ENCODE assay signal across 1 cellular context in the genomic region with DNA sequence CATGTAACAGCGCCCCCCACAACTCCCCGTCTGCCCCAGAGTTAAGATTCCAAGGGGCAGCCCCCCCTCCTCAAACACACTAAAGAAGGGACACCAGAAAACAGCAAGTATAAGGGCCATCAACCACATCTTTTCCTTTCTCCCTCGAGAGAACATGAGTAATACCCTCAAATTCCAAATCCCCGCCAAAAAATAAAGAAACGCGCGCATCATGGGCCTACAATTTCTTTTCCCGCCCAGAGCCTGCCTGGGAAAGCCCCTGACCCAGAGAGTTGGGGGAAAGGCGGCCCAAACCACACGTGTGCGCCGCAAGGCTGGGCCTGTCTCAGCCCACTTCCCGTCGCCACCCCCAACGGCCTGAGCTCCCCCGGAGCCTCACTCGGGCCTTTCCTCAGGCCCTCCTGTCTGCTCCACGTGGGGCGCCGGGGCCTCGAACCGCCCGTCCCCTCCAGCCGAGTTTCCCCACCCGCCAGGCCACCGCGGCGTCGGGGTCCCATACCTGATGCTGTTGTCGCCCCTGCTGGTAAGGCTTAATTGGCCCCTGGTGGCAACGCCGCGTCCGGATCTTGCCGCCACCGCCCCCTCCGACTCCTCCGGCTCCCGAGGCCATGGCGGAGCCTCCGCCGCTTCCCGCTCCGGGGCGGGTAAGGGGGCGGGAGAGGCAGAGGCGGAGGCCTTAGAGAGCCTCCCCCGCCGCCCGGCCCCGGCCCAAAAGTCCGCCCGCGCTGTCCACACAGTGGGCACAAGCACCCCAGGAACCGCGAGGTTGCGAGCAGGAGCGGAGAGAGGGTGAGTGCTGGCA.
TF ChIP-seq lines count a peak whose summit lies in the region.

No MANE protein-coding gene starts in this region.

TF ChIP-seq in HepG2, 621 proteins besides CTCF, POLR2A, EP300 and RAD21 (continued from another document and continues in another):
- TF ChIP-seq CREB1 (IDR thresholded peaks at IDR 0.05) (no peak), CREB1 (CRISPR knock-in tag; IDR thresholded peaks at IDR 0.05) (no peak), RFXAP (CRISPR knock-in tag; IDR thresholded peaks at IDR 0.05; ENCODE audit: borderline replicate concordance) (peak; percentile 30; the same call in 1 of the 2 replicates), PPARG (CRISPR knock-in tag; conservative IDR thresholded peaks at IDR 0.05) (no peak; the same call in 1 of the 2 replicates), KLF16 (CRISPR knock-in tag; IDR thresholded peaks at IDR 0.05) (peak in 1 of 2 experiments; percentile 66; a peak in 2 of 4 replicates), ATF7-NPFF (CRISPR knock-in tag; IDR thresholded peaks at IDR 0.05; ENCODE audit: low read depth) (no peak; the same call in none of the 2 replicates), KLF11 (CRISPR knock-in tag; IDR thresholded peaks at IDR 0.05) (no peak), NR1H2 (CRISPR knock-in tag; IDR thresholded peaks at IDR 0.05; ENCODE audit: borderline replicate concordance, low read depth) (peak; percentile 16; the same call in 1 of the 2 replicates), ZBTB26 (CRISPR knock-in tag; IDR thresholded peaks at IDR 0.05; ENCODE audit: borderline replicate concordance) (no peak), SRSF1 (optimal IDR thresholded peaks at IDR 0.05; ENCODE audit: low read depth, low read length) (peak; percentile 81), MIXL1 (CRISPR knock-in tag; IDR thresholded peaks at IDR 0.05) (peak; percentile 18; the same call in 1 of the 2 replicates), ZNF710 (CRISPR knock-in tag; IDR thresholded peaks at IDR 0.05; ENCODE audit: borderline replicate concordance) (peak; percentile 29; the same call in 1 of the 2 replicates), HCFC1 (IDR thresholded peaks at IDR 0.05; ENCODE audit: low read depth, low read length) (no peak), PITX1 (CRISPR knock-in tag; IDR thresholded peaks at IDR 0.05) (peak; percentile 72; the same call in 1 of the 2 replicates), ZNF256 (CRISPR knock-in tag; conservative IDR thresholded peaks at IDR 0.05) (0 out of 2 replicates have a peak, but pooled peaks have one; percentile 63), ATAD3A (CRISPR knock-in tag; IDR thresholded peaks at IDR 0.05) (no peak; the same call in 1 of the 2 replicates), ETV5 (CRISPR knock-in tag; IDR thresholded peaks at IDR 0.05; ENCODE audit: borderline replicate concordance) (peak; percentile 42; the same call in 1 of the 2 replicates), BATF2 (CRISPR knock-in tag; IDR thresholded peaks at IDR 0.05) (peak; percentile 84), ZNF557 (CRISPR knock-in tag; IDR thresholded peaks at IDR 0.05) (0 out of 2 replicates have a peak, but pooled peaks have one; percentile 16), ZNF577 (CRISPR knock-in tag; IDR thresholded peaks at IDR 0.05; ENCODE audit: borderline replicate concordance, low read depth) (peak; percentile 51; the same call in 1 of the 2 replicates), ZNF484 (CRISPR knock-in tag; IDR thresholded peaks at IDR 0.05; ENCODE audit: borderline replicate concordance, low read depth) (0 out of 2 replicates have a peak, but pooled peaks have one; percentile 22), ZNF496 (CRISPR knock-in tag; IDR thresholded peaks at IDR 0.05; ENCODE audit: insufficient replicate concordance) (no peak), LCORL (IDR thresholded peaks at IDR 0.05) (peak; percentile 53; the same call in 1 of the 2 replicates), LCORL (CRISPR knock-in tag; IDR thresholded peaks at IDR 0.05) (no peak), ZNF772 (CRISPR knock-in tag; IDR thresholded peaks at IDR 0.05) (peak; percentile 79; the same call in 1 of the 2 replicates), TCF7L2 (IDR thresholded peaks at IDR 0.05; ENCODE audit: low read depth, low read length) (no peak), ETV6 (CRISPR knock-in tag; conservative IDR thresholded peaks at IDR 0.05) (no peak; the same call in 1 of the 2 replicates), IKZF4 (CRISPR knock-in tag; IDR thresholded peaks at IDR 0.05; ENCODE audit: borderline replicate concordance, low read depth, not compliant biosample characterization) (peak; percentile 58)
- TF ChIP-seq, protein P1, sequence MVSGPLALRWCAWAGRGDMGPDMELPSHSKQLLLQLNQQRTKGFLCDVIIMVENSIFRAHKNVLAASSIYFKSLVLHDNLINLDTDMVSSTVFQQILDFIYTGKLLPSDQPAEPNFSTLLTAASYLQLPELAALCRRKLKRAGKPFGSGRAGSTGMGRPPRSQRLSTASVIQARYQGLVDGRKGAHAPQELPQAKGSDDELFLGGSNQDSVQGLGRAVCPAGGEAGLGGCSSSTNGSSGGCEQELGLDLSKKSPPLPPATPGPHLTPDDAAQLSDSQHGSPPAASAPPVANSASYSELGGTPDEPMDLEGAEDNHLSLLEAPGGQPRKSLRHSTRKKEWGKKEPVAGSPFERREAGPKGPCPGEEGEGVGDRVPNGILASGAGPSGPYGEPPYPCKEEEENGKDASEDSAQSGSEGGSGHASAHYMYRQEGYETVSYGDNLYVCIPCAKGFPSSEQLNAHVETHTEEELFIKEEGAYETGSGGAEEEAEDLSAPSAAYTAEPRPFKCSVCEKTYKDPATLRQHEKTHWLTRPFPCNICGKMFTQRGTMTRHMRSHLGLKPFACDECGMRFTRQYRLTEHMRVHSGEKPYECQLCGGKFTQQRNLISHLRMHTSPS (CRISPR knock-in tag; IDR thresholded peaks at IDR 0.05; ENCODE audit: low read depth): no peak
- TF ChIP-seq, protein P2, sequence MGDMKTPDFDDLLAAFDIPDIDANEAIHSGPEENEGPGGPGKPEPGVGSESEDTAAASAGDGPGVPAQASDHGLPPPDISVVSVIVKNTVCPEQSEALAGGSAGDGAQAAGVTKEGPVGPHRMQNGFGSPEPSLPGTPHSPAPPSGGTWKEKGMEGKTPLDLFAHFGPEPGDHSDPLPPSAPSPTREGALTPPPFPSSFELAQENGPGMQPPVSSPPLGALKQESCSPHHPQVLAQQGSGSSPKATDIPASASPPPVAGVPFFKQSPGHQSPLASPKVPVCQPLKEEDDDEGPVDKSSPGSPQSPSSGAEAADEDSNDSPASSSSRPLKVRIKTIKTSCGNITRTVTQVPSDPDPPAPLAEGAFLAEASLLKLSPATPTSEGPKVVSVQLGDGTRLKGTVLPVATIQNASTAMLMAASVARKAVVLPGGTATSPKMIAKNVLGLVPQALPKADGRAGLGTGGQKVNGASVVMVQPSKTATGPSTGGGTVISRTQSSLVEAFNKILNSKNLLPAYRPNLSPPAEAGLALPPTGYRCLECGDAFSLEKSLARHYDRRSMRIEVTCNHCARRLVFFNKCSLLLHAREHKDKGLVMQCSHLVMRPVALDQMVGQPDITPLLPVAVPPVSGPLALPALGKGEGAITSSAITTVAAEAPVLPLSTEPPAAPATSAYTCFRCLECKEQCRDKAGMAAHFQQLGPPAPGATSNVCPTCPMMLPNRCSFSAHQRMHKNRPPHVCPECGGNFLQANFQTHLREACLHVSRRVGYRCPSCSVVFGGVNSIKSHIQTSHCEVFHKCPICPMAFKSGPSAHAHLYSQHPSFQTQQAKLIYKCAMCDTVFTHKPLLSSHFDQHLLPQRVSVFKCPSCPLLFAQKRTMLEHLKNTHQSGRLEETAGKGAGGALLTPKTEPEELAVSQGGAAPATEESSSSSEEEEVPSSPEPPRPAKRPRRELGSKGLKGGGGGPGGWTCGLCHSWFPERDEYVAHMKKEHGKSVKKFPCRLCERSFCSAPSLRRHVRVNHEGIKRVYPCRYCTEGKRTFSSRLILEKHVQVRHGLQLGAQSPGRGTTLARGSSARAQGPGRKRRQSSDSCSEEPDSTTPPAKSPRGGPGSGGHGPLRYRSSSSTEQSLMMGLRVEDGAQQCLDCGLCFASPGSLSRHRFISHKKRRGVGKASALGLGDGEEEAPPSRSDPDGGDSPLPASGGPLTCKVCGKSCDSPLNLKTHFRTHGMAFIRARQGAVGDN (CRISPR knock-in tag; IDR thresholded peaks at IDR 0.05): peak; percentile 90
- TF ChIP-seq, protein P3, sequence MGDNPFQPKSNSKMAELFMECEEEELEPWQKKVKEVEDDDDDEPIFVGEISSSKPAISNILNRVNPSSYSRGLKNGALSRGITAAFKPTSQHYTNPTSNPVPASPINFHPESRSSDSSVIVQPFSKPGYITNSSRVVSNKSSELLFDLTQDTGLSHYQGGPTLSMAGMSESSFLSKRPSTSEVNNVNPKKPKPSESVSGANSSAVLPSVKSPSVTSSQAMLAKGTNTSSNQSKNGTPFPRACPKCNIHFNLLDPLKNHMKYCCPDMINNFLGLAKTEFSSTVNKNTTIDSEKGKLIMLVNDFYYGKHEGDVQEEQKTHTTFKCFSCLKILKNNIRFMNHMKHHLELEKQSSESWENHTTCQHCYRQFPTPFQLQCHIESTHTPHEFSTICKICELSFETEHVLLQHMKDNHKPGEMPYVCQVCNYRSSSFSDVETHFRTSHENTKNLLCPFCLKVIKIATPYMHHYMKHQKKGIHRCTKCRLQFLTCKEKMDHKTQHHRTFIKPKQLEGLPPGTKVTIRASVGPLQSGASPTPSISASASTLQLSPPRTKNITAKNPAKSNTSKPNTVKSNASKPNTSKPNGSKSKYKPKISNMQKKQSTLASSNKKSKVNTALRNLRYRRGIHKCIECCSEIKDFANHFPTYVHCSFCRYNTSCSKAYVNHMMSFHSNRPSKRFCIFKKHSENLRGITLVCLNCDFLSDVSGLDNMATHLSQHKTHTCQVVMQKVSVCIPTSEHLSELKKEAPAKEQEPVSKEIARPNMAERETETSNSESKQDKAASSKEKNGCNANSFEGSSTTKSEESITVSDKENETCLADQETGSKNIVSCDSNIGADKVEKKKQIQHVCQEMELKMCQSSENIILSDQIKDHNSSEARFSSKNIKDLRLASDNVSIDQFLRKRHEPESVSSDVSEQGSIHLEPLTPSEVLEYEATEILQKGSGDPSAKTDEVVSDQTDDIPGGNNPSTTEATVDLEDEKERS (CRISPR knock-in tag; IDR thresholded peaks at IDR 0.05): peak; percentile 68; the same call in 1 of the 2 replicates
- TF ChIP-seq, protein P4, sequence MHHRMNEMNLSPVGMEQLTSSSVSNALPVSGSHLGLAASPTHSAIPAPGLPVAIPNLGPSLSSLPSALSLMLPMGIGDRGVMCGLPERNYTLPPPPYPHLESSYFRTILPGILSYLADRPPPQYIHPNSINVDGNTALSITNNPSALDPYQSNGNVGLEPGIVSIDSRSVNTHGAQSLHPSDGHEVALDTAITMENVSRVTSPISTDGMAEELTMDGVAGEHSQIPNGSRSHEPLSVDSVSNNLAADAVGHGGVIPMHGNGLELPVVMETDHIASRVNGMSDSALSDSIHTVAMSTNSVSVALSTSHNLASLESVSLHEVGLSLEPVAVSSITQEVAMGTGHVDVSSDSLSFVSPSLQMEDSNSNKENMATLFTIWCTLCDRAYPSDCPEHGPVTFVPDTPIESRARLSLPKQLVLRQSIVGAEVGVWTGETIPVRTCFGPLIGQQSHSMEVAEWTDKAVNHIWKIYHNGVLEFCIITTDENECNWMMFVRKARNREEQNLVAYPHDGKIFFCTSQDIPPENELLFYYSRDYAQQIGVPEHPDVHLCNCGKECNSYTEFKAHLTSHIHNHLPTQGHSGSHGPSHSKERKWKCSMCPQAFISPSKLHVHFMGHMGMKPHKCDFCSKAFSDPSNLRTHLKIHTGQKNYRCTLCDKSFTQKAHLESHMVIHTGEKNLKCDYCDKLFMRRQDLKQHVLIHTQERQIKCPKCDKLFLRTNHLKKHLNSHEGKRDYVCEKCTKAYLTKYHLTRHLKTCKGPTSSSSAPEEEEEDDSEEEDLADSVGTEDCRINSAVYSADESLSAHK (CRISPR knock-in tag; IDR thresholded peaks at IDR 0.05; ENCODE audit: borderline replicate concordance): no peak
- TF ChIP-seq, protein P5, sequence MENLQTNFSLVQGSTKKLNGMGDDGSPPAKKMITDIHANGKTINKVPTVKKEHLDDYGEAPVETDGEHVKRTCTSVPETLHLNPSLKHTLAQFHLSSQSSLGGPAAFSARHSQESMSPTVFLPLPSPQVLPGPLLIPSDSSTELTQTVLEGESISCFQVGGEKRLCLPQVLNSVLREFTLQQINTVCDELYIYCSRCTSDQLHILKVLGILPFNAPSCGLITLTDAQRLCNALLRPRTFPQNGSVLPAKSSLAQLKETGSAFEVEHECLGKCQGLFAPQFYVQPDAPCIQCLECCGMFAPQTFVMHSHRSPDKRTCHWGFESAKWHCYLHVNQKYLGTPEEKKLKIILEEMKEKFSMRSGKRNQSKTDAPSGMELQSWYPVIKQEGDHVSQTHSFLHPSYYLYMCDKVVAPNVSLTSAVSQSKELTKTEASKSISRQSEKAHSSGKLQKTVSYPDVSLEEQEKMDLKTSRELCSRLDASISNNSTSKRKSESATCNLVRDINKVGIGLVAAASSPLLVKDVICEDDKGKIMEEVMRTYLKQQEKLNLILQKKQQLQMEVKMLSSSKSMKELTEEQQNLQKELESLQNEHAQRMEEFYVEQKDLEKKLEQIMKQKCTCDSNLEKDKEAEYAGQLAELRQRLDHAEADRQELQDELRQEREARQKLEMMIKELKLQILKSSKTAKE (CRISPR knock-in tag; IDR thresholded peaks at IDR 0.05; ENCODE audit: borderline replicate concordance): peak; percentile 52; the same call in 1 of the 2 replicates
